Comparison of ENCODE assay signal across 10 cellular contexts in the genomic region with DNA sequence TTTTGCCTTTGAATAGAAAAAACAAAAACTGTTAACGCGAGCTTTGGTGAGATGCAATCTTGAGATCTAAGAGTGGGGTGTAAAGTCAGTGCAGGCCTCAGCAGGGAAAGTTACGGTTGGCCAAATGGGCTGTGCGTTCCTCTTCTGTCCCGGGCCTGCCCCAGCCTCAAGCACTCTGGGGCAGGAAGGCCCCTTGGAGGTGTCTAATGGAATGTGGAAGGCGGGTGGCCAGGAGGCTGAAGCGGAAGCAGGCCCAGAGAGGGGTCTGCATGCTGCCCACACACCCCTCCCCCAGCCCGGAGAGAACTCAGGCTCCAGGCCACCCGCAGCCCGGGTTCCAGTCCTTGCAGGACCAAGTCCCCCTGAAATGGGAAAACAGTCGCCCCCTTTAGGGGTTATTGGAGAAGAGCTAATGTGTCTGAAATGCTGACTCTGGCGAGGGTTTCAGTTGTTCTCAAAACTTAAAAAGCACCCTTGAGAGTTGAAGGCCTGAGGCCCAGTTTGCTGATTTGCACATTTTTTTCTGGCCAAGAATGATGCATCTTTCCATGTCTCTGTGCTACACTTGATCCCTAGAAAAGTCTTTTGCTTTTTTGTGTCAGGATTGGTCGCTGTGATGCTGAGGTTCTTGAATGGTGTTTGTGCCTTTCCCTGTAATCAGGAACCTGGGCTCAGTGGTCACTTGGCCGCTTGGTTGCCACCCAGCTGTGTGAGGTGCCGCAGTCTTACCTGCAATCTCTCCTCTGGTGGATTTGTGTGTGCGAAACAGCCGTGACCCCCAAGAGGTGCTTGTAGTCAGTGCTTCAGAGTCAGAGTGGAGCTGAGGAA. TPM values are rescaled to one million over a fixed set of nuclear protein-coding genes. Genes with fewer than 3 reads are reported as not detected.
DNase-seq lines count a peak whose midpoint lies in the region; ATAC-seq and TF ChIP-seq lines count a peak whose summit lies in the region.
"Had no signal": no experiment of that assay in that cellular context is flagged by ENCODE, and none has a peak within 500 bp of the region (broad histone marks: within the 10 kb centered on the region; RNA-seq: fewer than 3 reads in every experiment).

No MANE protein-coding gene starts in this region.

- H3K27ac Mint-ChIP-seq in CD4-positive, alpha-beta memory T cell = peak overlapping the region in 1 of 7 donors; percentile 22

- TF ChIP-seq CTCF in RWPE2 (IDR thresholded peaks at IDR 0.05; ENCODE audit: poor library complexity, severe bottlenecking) (no peak), foreskin keratinocyte (conservative IDR thresholded peaks at IDR 0.05) (peak; percentile 9), osteoblast (IDR thresholded peaks at IDR 0.05; ENCODE audit: extremely low read depth, low read depth, low read length) (no peak)

- no peaks in the 10 kb centered on the region for H3K79me2 ChIP-seq in osteoblast (ENCODE audit: insufficient read depth, low read length)

- H4K20me1 ChIP-seq in osteoblast (ENCODE audit: insufficient read depth, low read length) = no peaks in the 10 kb centered on the region

- CTCF ChIA-PET in CD4-positive, alpha-beta memory T cell (lab: Charles Lee; ENCODE audit: partially characterized antibody) = no interaction called here

- H2AFZ ChIP-seq in osteoblast (ENCODE audit: low read length) = no peak overlapping the region

- peaks cover 6 to 20% (median 14%) of the 10 kb centered on the region in 4 donors for H3K4me1 Mint-ChIP-seq in CD4-positive, alpha-beta memory T cell

- peaks cover 11% of the 10 kb centered on the region for H3K4me1 ChIP-seq in CD4-positive, alpha-beta memory T cell (ENCODE audit: insufficient read depth, low read length)
- peaks cover 39% of the 10 kb centered on the region for H3K4me1 ChIP-seq in RWPE2 (ENCODE audit: insufficient read depth, poor library complexity, severe bottlenecking)
- peaks cover 20% of the 10 kb centered on the region for H3K4me1 ChIP-seq in foreskin keratinocyte
- H3K4me1 ChIP-seq in osteoblast (ENCODE audit: insufficient read depth, low read length) = no peaks in the 10 kb centered on the region

- no peak overlapping the region for H3K27ac ChIP-seq in CD4-positive, alpha-beta memory T cell (ENCODE audit: low read depth, low read length)
- no peak overlapping the region for H3K27ac ChIP-seq in RWPE2 (ENCODE audit: poor library complexity, severe bottlenecking)
- no peak overlapping the region for H3K27ac ChIP-seq in foreskin keratinocyte
- H3K27ac ChIP-seq in osteoblast (ENCODE audit: low read depth, low read length) = no peak overlapping the region

- H3K9me3 ChIP-seq in CD4-positive, alpha-beta memory T cell (ENCODE audit: control insufficient read depth in 1 of 2, low read length in 2 of 2) = no peaks in the 10 kb centered on the region
- no peaks in the 10 kb centered on the region for H3K9me3 ChIP-seq in RWPE2 (ENCODE audit: severe bottlenecking)
- H3K9me3 ChIP-seq in osteoblast (ENCODE audit: low read depth, low read length) = peaks cover under 1% of the 10 kb centered on the region

- H3K4me3 ChIP-seq in CD4-positive, alpha-beta memory T cell (ENCODE audit: low read length in 2 of 2) = no peak overlapping the region
- no peak overlapping the region for H3K4me3 ChIP-seq in RWPE2 (ENCODE audit: severe bottlenecking)
- H3K4me3 ChIP-seq in osteoblast (ENCODE audit: insufficient read depth, low read length) = no peak overlapping the region

- peak overlapping the region in 7 of 8 donors; percentile 6 to 79 (median 64) for H3K4me3 Mint-ChIP-seq in CD4-positive, alpha-beta memory T cell

- ATAC-seq in RWPE2 (ENCODE audit: low read depth) = no peak
- no peak for ATAC-seq in foreskin keratinocyte
- no peak for ATAC-seq in GM19351 (IDR thresholded peaks at IDR 0.05; ENCODE audit: unreplicated experiment)
- ATAC-seq in HG03457 (IDR thresholded peaks at IDR 0.05; ENCODE audit: unreplicated experiment) = no peak

- peak overlapping the region; percentile 53 for H3K4me2 ChIP-seq in osteoblast (ENCODE audit: insufficient read depth, low read length)

- intact Hi-C loops in CD4-positive, alpha-beta memory T cell (cut with micrococcal nuclease) = no loop called here

- peaks cover 37 to 45% of the 10 kb centered on the region in 2 donors for H3K27me3 Mint-ChIP-seq in CD4-positive, alpha-beta memory T cell

- peak in 1 of 5 donors; percentile 10 for DNase-seq in CD4-positive, alpha-beta memory T cell
- DNase-seq in RWPE2 (ENCODE audit: low spot score) (peak; percentile 55), foreskin keratinocyte (no peak), osteoblast (ENCODE audit: insufficient read length, low spot score, missing footprints) (peak; percentile 90), cortex of kidney (lab: John Stamatoyannopoulos, UW) (no peak), SKM-1 (lab: John Stamatoyannopoulos, UW; ENCODE audit: unreplicated experiment) (no peak)
- DNase-seq: NCI-H748 treated with DMSO at 0.1 percent for 48 hours; stimulated activated naive CD4-positive, alpha-beta T cell treated with Interleukin-2 at 50 U/mL for 16 hours had no signal

- POLR2A ChIA-PET in CD4-positive, alpha-beta memory T cell (lab: Charles Lee; ENCODE audit: partially characterized antibody) = no interaction called here

- H3K36me3 ChIP-seq in CD4-positive, alpha-beta memory T cell (ENCODE audit: insufficient read depth, low read length) = no peaks in the 10 kb centered on the region
- no peaks in the 10 kb centered on the region for H3K36me3 ChIP-seq in RWPE2 (ENCODE audit: low read depth)
- no peaks in the 10 kb centered on the region for H3K36me3 ChIP-seq in osteoblast (ENCODE audit: insufficient read depth, low read length)

- peaks cover 26% of the 10 kb centered on the region for H3K27me3 ChIP-seq in CD4-positive, alpha-beta memory T cell (ENCODE audit: insufficient read depth, low read length)
- H3K27me3 ChIP-seq in RWPE2 (ENCODE audit: insufficient read depth, poor library complexity, severe bottlenecking) (no peaks in the 10 kb centered on the region), foreskin keratinocyte (no peaks in the 10 kb centered on the region), osteoblast (ENCODE audit: insufficient read depth, low read length) (peaks cover 19% of the 10 kb centered on the region)

- H3K9me3 Mint-ChIP-seq in CD4-positive, alpha-beta memory T cell = peaks cover 0 to 4% (median 0%) of the 10 kb centered on the region in 8 donors

- H3K36me3 Mint-ChIP-seq in CD4-positive, alpha-beta memory T cell = no peaks in the 10 kb centered on the region

RNA-seq across cellular contexts. Expression of gene COL18A1, which starts 2.0 kb away (rescaled TPM):
- 1 to 10 TPM; 4.2 to 4.5 TPM for total RNA-seq in CD4-positive, alpha-beta memory T cell
- polyA plus RNA-seq in CD4-positive, alpha-beta memory T cell = 1 to 10 TPM in 1 of 2 donors, under 1 TPM in 1; 0.43 to 3.4 TPM
- total RNA-seq in foreskin keratinocyte (30.0 and 37.3 TPM in 2 replicates), osteoblast (8.3 and 8.8 TPM in 2 replicates)
- polyA plus RNA-seq in foreskin keratinocyte = 26.2 and 32.3 TPM in 2 replicates

Comparison
In these comparisons a context has a peak if more than half of its experiments do, and no peak if none do; other contexts are left out.
1. DNase-seq: peak in RWPE2 (single experiment) and osteoblast (single experiment); none in foreskin keratinocyte (0 of 2), cortex of kidney (single experiment) and SKM-1 (single experiment).